In the genomic region with DNA sequence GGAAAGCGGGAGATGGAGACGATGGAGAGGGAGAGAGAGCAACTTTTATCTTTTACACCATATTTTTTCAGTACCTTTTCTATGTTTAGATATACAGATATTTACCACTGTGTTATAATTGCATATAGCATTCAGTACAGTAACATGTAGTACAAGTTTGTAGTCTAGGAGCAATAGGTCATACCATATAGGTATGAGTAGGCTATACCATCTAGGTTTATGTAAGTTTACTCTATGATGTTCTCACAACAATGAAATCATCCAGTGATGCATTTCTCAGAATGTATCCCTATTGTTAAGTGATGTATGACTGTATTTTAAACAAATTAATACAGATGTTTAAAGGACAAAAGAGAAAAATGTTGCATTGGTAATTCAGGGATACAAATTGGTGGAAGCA, we compare ENCODE assay signal across 10 cellular contexts.
DNase-seq lines count a peak whose midpoint lies in the region; ATAC-seq lines count a peak whose summit lies in the region.
"Had no signal": no experiment of that assay in that cellular context is flagged by ENCODE, and none has a peak within 500 bp of the region (broad histone marks: within the 10 kb centered on the region; RNA-seq: fewer than 3 reads in every experiment).

No MANE protein-coding gene starts in this region.

- H3K27me3 Mint-ChIP-seq in activated naive CD4-positive, alpha-beta T cell treated with anti-CD3 and anti-CD28 coated beads, Interleukin-2, amount 50 U/mL, for 24 hours, result no peaks in the 10 kb centered on the region
- H3K27me3 Mint-ChIP-seq in activated T-helper 17 cell treated with anti-CD3 and anti-CD28 coated beads, Interleukin-2, amount 50 U/mL, for 72 hours, result no peaks in the 10 kb centered on the region
- H3K27me3 Mint-ChIP-seq in immature natural killer cell (ENCODE audit: low read depth in 3 of 3), result peaks cover 0 to 7% (median 0%) of the 10 kb centered on the region in 3 donors
- H3K27me3 Mint-ChIP-seq: CD8-positive, alpha-beta memory T cell had no signal

- no peak for DNase-seq in activated naive CD4-positive, alpha-beta T cell treated with Interleukin-2 at 50 U/mL for 16 hours
- DNase-seq in immature natural killer cell (no peak), HUDEP-2 (lab: John Stamatoyannopoulos, UW; ENCODE audit: unreplicated experiment in 76 of 76) (no peak)
- DNase-seq: Caco-2; CD8-positive, alpha-beta memory T cell; GDM1 had no signal

- peaks cover 19% of the 10 kb centered on the region for H3K36me3 Mint-ChIP-seq in activated naive CD4-positive, alpha-beta T cell treated with anti-CD3 and anti-CD28 coated beads, Interleukin-2, amount 50 U/mL, for 24 hours
- peaks cover 49% of the 10 kb centered on the region for H3K36me3 Mint-ChIP-seq in activated T-helper 17 cell treated with anti-CD3 and anti-CD28 coated beads, Interleukin-2, amount 50 U/mL, for 72 hours (ENCODE audit: low read depth)
- H3K36me3 Mint-ChIP-seq in immature natural killer cell, result peaks cover 7 to 18% (median 8%) of the 10 kb centered on the region in 3 donors

- peaks cover 48% of the 10 kb centered on the region for H3K4me1 Mint-ChIP-seq in activated naive CD4-positive, alpha-beta T cell treated with anti-CD3 and anti-CD28 coated beads, Interleukin-2, amount 50 U/mL, for 24 hours
- H3K4me1 Mint-ChIP-seq in activated T-helper 17 cell treated with anti-CD3 and anti-CD28 coated beads, Interleukin-2, amount 50 U/mL, for 72 hours, result peaks cover 12% of the 10 kb centered on the region
- H3K4me1 Mint-ChIP-seq in immature natural killer cell, result peaks cover 23 to 40% of the 10 kb centered on the region in 2 donors

- H3K27ac Mint-ChIP-seq in activated naive CD4-positive, alpha-beta T cell treated with anti-CD3 and anti-CD28 coated beads, Interleukin-2, amount 50 U/mL, for 24 hours, result peak overlapping the region; percentile 43
- H3K27ac Mint-ChIP-seq in activated T-helper 17 cell treated with anti-CD3 and anti-CD28 coated beads, Interleukin-2, amount 50 U/mL, for 72 hours, result peak overlapping the region; percentile 65
- peak overlapping the region in 4 of 6 donors; percentile 11 to 42 (median 19) for H3K27ac Mint-ChIP-seq in immature natural killer cell

- H3K9me3 Mint-ChIP-seq in activated naive CD4-positive, alpha-beta T cell treated with anti-CD3 and anti-CD28 coated beads, Interleukin-2, amount 50 U/mL, for 24 hours, result no peaks in the 10 kb centered on the region
- H3K9me3 Mint-ChIP-seq in activated T-helper 17 cell treated with anti-CD3 and anti-CD28 coated beads, Interleukin-2, amount 50 U/mL, for 72 hours, result no peaks in the 10 kb centered on the region
- H3K9me3 Mint-ChIP-seq in immature natural killer cell, result no peaks in the 10 kb centered on the region

- ATAC-seq in activated T-helper 17 cell treated with anti-CD3 and anti-CD28 coated beads, Interleukin-2, amount 50 U/mL, for 72 hours (replicated peaks), result peak; percentile 78
- ATAC-seq in GM19452 (IDR thresholded peaks at IDR 0.05; ENCODE audit: unreplicated experiment), result no peak

- no peak overlapping the region for H3K4me3 Mint-ChIP-seq in activated naive CD4-positive, alpha-beta T cell treated with anti-CD3 and anti-CD28 coated beads, Interleukin-2, amount 50 U/mL, for 24 hours
- H3K4me3 Mint-ChIP-seq in activated T-helper 17 cell treated with anti-CD3 and anti-CD28 coated beads, Interleukin-2, amount 50 U/mL, for 72 hours, result no peak overlapping the region
- no peak overlapping the region for H3K4me3 Mint-ChIP-seq in immature natural killer cell
- H3K4me3 Mint-ChIP-seq: CD14-positive monocyte; CD8-positive, alpha-beta memory T cell had no signal
